ENCODE assay signal across 31 cellular contexts in the genomic region with DNA sequence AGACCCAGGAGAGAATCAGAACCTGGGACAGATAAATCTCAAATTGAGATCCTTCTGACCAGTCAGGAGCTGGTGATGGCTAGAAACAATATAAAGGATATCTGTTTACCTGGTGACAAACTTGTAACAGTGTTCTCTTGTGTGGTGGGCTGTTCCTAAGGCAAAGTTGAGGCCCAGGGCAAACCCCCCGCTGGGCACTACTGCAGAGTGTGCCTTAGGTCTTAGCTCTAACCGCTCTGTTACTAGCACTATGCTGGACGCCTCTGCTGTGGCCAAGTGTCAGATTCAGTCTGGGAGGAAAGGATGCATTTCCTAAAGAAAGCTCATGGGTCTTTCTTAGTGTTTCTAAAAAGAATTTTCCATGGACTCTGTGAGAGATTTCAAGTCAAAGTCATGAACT.
"Had no signal": no experiment of that assay in that cellular context is flagged by ENCODE, and none has a peak within 500 bp of the region (broad histone marks: within the 10 kb centered on the region; RNA-seq: fewer than 3 reads in every experiment).

No MANE protein-coding gene starts in this region.

- H3K36me3 ChIP-seq: ascending aorta, breast epithelium, cardiac muscle cell, colonic mucosa, esophagus muscularis mucosa, gastrocnemius medialis, heart left ventricle had no signal

- ATAC-seq: activated CD4-positive, CD25-positive, alpha-beta regulatory T cell treated with anti-CD3 and anti-CD28 coated beads, Interleukin-2, amount 50 U/mL, for 24 hours; activated CD8-positive, alpha-beta T cell treated with anti-CD3 and anti-CD28 coated beads for 36 hours; activated T-cell treated with anti-CD3 and anti-CD28 coated beads, Interleukin-2, amount 50 U/mL, for 4 hours; foreskin keratinocyte; gastrocnemius medialis; heart left ventricle had no signal

- FAIRE-seq: TTC549 had no signal

- H3K27ac Mint-ChIP-seq: activated B cell treated with CpG ODN at 0.5 μM for 24 hours; activated CD8-positive, alpha-beta T cell treated with anti-CD3 and anti-CD28 coated beads for 36 hours; activated naive CD4-positive, alpha-beta T cell treated with anti-CD3 and anti-CD28 coated beads for 36 hours; activated naive CD4-positive, alpha-beta T cell treated with anti-CD3 and anti-CD28 coated beads, Interleukin-2, amount 50 U/mL, for 24 hours; activated naive CD8-positive, alpha-beta T cell treated with anti-CD3 and anti-CD28 coated beads, Interleukin-2, amount 10 ng/mL, durations not matched to agents 7 days and 5 days; activated T-helper 1 cell treated with anti-CD3 and anti-CD28 coated beads, Interleukin-12 subunit alpha, Interleukin-12 subunit beta, Interleukin-2, Interleukin-4 antibody, amounts not matched to agents 30 ng/mL and 10 ng/mL and 1 ng/mL, durations not matched to agents 14 hours and 24 hours and 36 hours; activated T-helper 2 cell treated with anti-CD3 and anti-CD28 coated beads, Interferon-gamma antibody, Interleukin-2, Interleukin-4, amounts not matched to agents 10 μg/mL and 5 μg/mL and 100 μg/mL, durations not matched to agents 14 hours and 24 hours and 36 hours; brain had no signal

- DNase-seq: activated B cell treated with CpG ODN at 0.5 μM for 24 hours; activated CD4-positive, alpha-beta T cell treated with anti-CD3 and anti-CD28 coated beads for 48 hours; activated CD4-positive, alpha-beta T cell treated with anti-CD3 and anti-CD28 coated beads, Interleukin-2, amount 50 U/mL, for 1 hour; activated CD4-positive, alpha-beta T cell treated with anti-CD3 and anti-CD28 coated beads, Interleukin-2, amount 50 U/mL, for 48 hours; activated CD8-positive, alpha-beta memory T cell treated with anti-CD3 and anti-CD28 coated beads for 24 hours; activated CD8-positive, alpha-beta T cell treated with anti-CD3 and anti-CD28 coated beads for 36 hours; activated effector memory CD4-positive, alpha-beta T cell treated with anti-CD3 and anti-CD28 coated beads, Interleukin-2, amount 50 U/mL, for 16 hours; activated naive CD4-positive, alpha-beta T cell treated with anti-CD3 and anti-CD28 coated beads for 36 hours; activated naive CD8-positive, alpha-beta T cell treated with anti-CD3 and anti-CD28 coated beads, Interleukin-2, amount 10 ng/mL, durations not matched to agents 7 days and 5 days; activated T-cell treated with anti-CD3 and anti-CD28 coated beads, Interleukin-2, amount 50 U/mL, for 4 hours; central memory CD4-positive, alpha-beta T cell; cerebellar nuclear complex; colonic mucosa; effector memory CD4-positive, alpha-beta T cell; erythroblast; foreskin keratinocyte; gastrocnemius medialis; glutamatergic neuron; heart left ventricle; T-helper 2 cell had no signal

- H3K27me3 Mint-ChIP-seq: activated B cell treated with CpG ODN at 0.5 μM for 24 hours; activated CD8-positive, alpha-beta T cell treated with anti-CD3 and anti-CD28 coated beads for 36 hours; activated naive CD8-positive, alpha-beta T cell treated with anti-CD3 and anti-CD28 coated beads, Interleukin-2, amount 10 ng/mL, durations not matched to agents 7 days and 5 days; brain had no signal

- H3K36me3 Mint-ChIP-seq: activated naive CD4-positive, alpha-beta T cell treated with anti-CD3 and anti-CD28 coated beads, Interleukin-2, amount 50 U/mL, for 24 hours; activated naive CD8-positive, alpha-beta T cell treated with anti-CD3 and anti-CD28 coated beads, Interleukin-2, amount 10 ng/mL, durations not matched to agents 7 days and 5 days; brain had no signal

- H3K4me3 Mint-ChIP-seq: activated B cell treated with CpG ODN at 0.5 μM for 24 hours; activated CD8-positive, alpha-beta T cell treated with anti-CD3 and anti-CD28 coated beads for 36 hours; activated naive CD4-positive, alpha-beta T cell treated with anti-CD3 and anti-CD28 coated beads for 36 hours; activated naive CD4-positive, alpha-beta T cell treated with anti-CD3 and anti-CD28 coated beads, Interleukin-2, amount 50 U/mL, for 24 hours; activated naive CD8-positive, alpha-beta T cell treated with anti-CD3 and anti-CD28 coated beads, Interleukin-2, amount 10 ng/mL, durations not matched to agents 7 days and 5 days; activated T-cell treated with anti-CD3 and anti-CD28 coated beads, Interleukin-2, amount 50 U/mL, for 4 hours; activated T-helper 1 cell treated with anti-CD3 and anti-CD28 coated beads, Interleukin-12 subunit alpha, Interleukin-12 subunit beta, Interleukin-2, Interleukin-4 antibody, amounts not matched to agents 30 ng/mL and 10 ng/mL and 1 ng/mL, durations not matched to agents 14 hours and 24 hours and 36 hours; brain had no signal

- H3K27ac ChIP-seq: ascending aorta, breast epithelium, cardiac muscle cell, colonic mucosa, esophagus muscularis mucosa, foreskin keratinocyte, gastrocnemius medialis, heart left ventricle, VCaP had no signal

- H3K9me3 ChIP-seq: ascending aorta, breast epithelium, colonic mucosa, esophagus muscularis mucosa, gastrocnemius medialis, heart left ventricle had no signal

- H3K4me1 Mint-ChIP-seq: activated B cell treated with CpG ODN at 0.5 μM for 24 hours; activated naive CD4-positive, alpha-beta T cell treated with anti-CD3 and anti-CD28 coated beads, Interleukin-2, amount 50 U/mL, for 24 hours; activated naive CD8-positive, alpha-beta T cell treated with anti-CD3 and anti-CD28 coated beads, Interleukin-2, amount 10 ng/mL, durations not matched to agents 7 days and 5 days; brain had no signal

- H3K27me3 ChIP-seq: ascending aorta, breast epithelium, cardiac muscle cell, colonic mucosa, esophagus muscularis mucosa, gastrocnemius medialis, heart left ventricle had no signal

- H3K4me1 ChIP-seq: ascending aorta, breast epithelium, colonic mucosa, esophagus muscularis mucosa, foreskin keratinocyte, gastrocnemius medialis, heart left ventricle had no signal

- H3K9me3 Mint-ChIP-seq: activated B cell treated with CpG ODN at 0.5 μM for 24 hours; activated CD8-positive, alpha-beta T cell treated with anti-CD3 and anti-CD28 coated beads for 36 hours; activated naive CD4-positive, alpha-beta T cell treated with anti-CD3 and anti-CD28 coated beads for 36 hours; activated naive CD8-positive, alpha-beta T cell treated with anti-CD3 and anti-CD28 coated beads, Interleukin-2, amount 10 ng/mL, durations not matched to agents 7 days and 5 days; activated T-cell treated with anti-CD3 and anti-CD28 coated beads, Interleukin-2, amount 50 U/mL, for 4 hours; brain had no signal

- H3K4me3 ChIP-seq: ascending aorta, breast epithelium, cardiac muscle cell, colonic mucosa, esophagus muscularis mucosa, gastrocnemius medialis, heart left ventricle had no signal
